ENCODE assay signal across 29 cellular contexts in the genomic region with DNA sequence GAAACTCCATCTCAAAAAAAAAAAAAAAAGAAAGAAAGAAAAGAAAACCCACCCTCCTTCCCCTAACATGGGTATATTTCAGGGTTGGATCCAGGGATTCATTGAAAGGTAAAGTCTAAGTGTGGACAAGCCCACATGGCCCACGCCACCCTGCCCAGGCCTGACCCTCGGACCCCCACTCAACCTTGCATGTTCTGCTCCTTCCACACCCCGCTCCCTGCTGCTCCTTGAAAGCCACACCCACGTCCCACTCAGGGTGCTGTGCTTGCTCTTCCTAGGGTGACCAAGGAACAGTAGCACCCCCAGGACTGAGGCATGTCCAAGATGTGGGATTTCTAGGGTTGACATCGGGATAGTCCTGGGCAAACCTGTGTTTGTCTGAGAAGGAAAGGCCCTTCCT.
"Had no signal": no experiment of that assay in that cellular context is flagged by ENCODE, and none has a peak within 500 bp of the region (broad histone marks: within the 10 kb centered on the region; RNA-seq: fewer than 3 reads in every experiment).

No MANE protein-coding gene starts in this region.

- DNase-seq: activated B cell treated with CpG ODN at 0.5 μM for 24 hours; activated CD4-positive, alpha-beta T cell treated with anti-CD3 and anti-CD28 coated beads for 1 hour; activated CD4-positive, alpha-beta T cell treated with anti-CD3 and anti-CD28 coated beads, Interleukin-2, amount 10 ng/mL, durations not matched to agents 24 days and 14 days; activated CD4-positive, alpha-beta T cell treated with anti-CD3 and anti-CD28 coated beads, Interleukin-2, amount 50 U/mL, for 48 hours; activated CD8-positive, alpha-beta memory T cell treated with anti-CD3 and anti-CD28 coated beads, Interleukin-2, amount 10 ng/mL, durations not matched to agents 7 days and 5 days; activated effector memory CD4-positive, alpha-beta T cell treated with Interleukin-2 at 50 U/mL for 16 hours; activated naive CD4-positive, alpha-beta T cell; activated naive CD8-positive, alpha-beta T cell treated with anti-CD3 and anti-CD28 coated beads, Interleukin-2, amount 50 U/mL, for 24 hours; activated T-cell treated with anti-CD3 and anti-CD28 coated beads, Interleukin-2, amount 50 U/mL, for 24 hours; amniotic stem cell; body of pancreas; MG63; MV-4-11; NCI-H1092 treated with DMSO at 0.1 percent for 48 hours; NCI-H1417 treated with DMSO at 0.1 percent for 48 hours; NCI-H1694; NCI-H2029; NCI-H2107; NCI-H510A treated with DMSO at 0.1 percent for 48 hours; NCI-H69; PC-3; SHP77; T-helper 17 cell; T-helper 9 cell had no signal

- H3K27me3 Mint-ChIP-seq: activated CD4-positive, alpha-beta T cell treated with anti-CD3 and anti-CD28 coated beads, Interleukin-2, amount 10 ng/mL, durations not matched to agents 24 days and 14 days; activated CD8-positive, alpha-beta memory T cell treated with anti-CD3 and anti-CD28 coated beads, Interleukin-2, amount 10 ng/mL, durations not matched to agents 7 days and 5 days; activated T-cell treated with anti-CD3 and anti-CD28 coated beads, Interleukin-2, amount 50 U/mL, for 24 hours had no signal

- H3K4me1 Mint-ChIP-seq: activated B cell treated with CpG ODN at 0.5 μM for 24 hours; activated CD4-positive, alpha-beta T cell treated with anti-CD3 and anti-CD28 coated beads, Interleukin-2, amount 10 ng/mL, durations not matched to agents 24 days and 14 days; activated CD8-positive, alpha-beta memory T cell treated with anti-CD3 and anti-CD28 coated beads, Interleukin-2, amount 10 ng/mL, durations not matched to agents 7 days and 5 days; activated naive CD8-positive, alpha-beta T cell treated with anti-CD3 and anti-CD28 coated beads, Interleukin-2, amount 50 U/mL, for 24 hours; T-helper 17 cell had no signal

- H3K4me3 Mint-ChIP-seq: activated B cell treated with CpG ODN at 0.5 μM for 24 hours; activated CD4-positive, alpha-beta T cell treated with anti-CD3 and anti-CD28 coated beads, Interleukin-2, amount 10 ng/mL, durations not matched to agents 24 days and 14 days; activated CD8-positive, alpha-beta memory T cell treated with anti-CD3 and anti-CD28 coated beads, Interleukin-2, amount 10 ng/mL, durations not matched to agents 7 days and 5 days; activated naive CD8-positive, alpha-beta T cell treated with anti-CD3 and anti-CD28 coated beads, Interleukin-2, amount 50 U/mL, for 24 hours; activated T-cell treated with anti-CD3 and anti-CD28 coated beads, Interleukin-2, amount 50 U/mL, for 24 hours; activated T-helper 1 cell treated with anti-CD3 and anti-CD28 coated beads, Interleukin-12 subunit alpha, Interleukin-12 subunit beta, Interleukin-2, Interleukin-4 antibody, amounts not matched to agents 30 ng/mL and 10 ng/mL and 1 ng/mL, durations not matched to agents 14 hours and 24 hours and 36 hours; T-helper 17 cell had no signal

- H3K4me3 ChIP-seq: ascending aorta, body of pancreas, MG63, SJSA1 had no signal

- H3K27me3 ChIP-seq: ascending aorta, body of pancreas, MG63, SJSA1 had no signal

- H3K27ac ChIP-seq: ascending aorta, body of pancreas, SJSA1 had no signal

- H3K9me3 ChIP-seq: ascending aorta, body of pancreas, MG63, SJSA1 had no signal

- H3K27ac Mint-ChIP-seq: activated B cell treated with CpG ODN at 0.5 μM for 24 hours; activated CD4-positive, alpha-beta T cell treated with anti-CD3 and anti-CD28 coated beads, Interleukin-2, amount 10 ng/mL, durations not matched to agents 24 days and 14 days; activated CD8-positive, alpha-beta memory T cell treated with anti-CD3 and anti-CD28 coated beads, Interleukin-2, amount 10 ng/mL, durations not matched to agents 7 days and 5 days; activated naive CD4-positive, alpha-beta T cell treated with anti-CD3 and anti-CD28 coated beads, Interleukin-2, amount 50 U/mL, for 72 hours; activated naive CD8-positive, alpha-beta T cell treated with anti-CD3 and anti-CD28 coated beads, Interleukin-2, amount 50 U/mL, for 24 hours; activated T-cell treated with anti-CD3 and anti-CD28 coated beads, Interleukin-2, amount 50 U/mL, for 24 hours; activated T-helper 1 cell treated with anti-CD3 and anti-CD28 coated beads, Interleukin-12 subunit alpha, Interleukin-12 subunit beta, Interleukin-2, Interleukin-4 antibody, amounts not matched to agents 30 ng/mL and 10 ng/mL and 1 ng/mL, durations not matched to agents 14 hours and 24 hours and 36 hours; T-helper 17 cell had no signal

- H3K9me3 Mint-ChIP-seq: activated B cell treated with CpG ODN at 0.5 μM for 24 hours; activated CD4-positive, alpha-beta T cell treated with anti-CD3 and anti-CD28 coated beads, Interleukin-2, amount 10 ng/mL, durations not matched to agents 24 days and 14 days; activated naive CD4-positive, alpha-beta T cell treated with anti-CD3 and anti-CD28 coated beads, Interleukin-2, amount 50 U/mL, for 72 hours; activated naive CD8-positive, alpha-beta T cell treated with anti-CD3 and anti-CD28 coated beads, Interleukin-2, amount 50 U/mL, for 24 hours; activated T-cell treated with anti-CD3 and anti-CD28 coated beads, Interleukin-2, amount 50 U/mL, for 24 hours; activated T-helper 1 cell treated with anti-CD3 and anti-CD28 coated beads, Interleukin-12 subunit alpha, Interleukin-12 subunit beta, Interleukin-2, Interleukin-4 antibody, amounts not matched to agents 30 ng/mL and 10 ng/mL and 1 ng/mL, durations not matched to agents 14 hours and 24 hours and 36 hours had no signal

- ATAC-seq: activated CD8-positive, alpha-beta memory T cell treated with anti-CD3 and anti-CD28 coated beads, Interleukin-2, amount 10 ng/mL, durations not matched to agents 7 days and 5 days; activated naive CD4-positive, alpha-beta T cell treated with anti-CD3 and anti-CD28 coated beads, Interleukin-2, amount 50 U/mL, for 72 hours; activated naive CD8-positive, alpha-beta T cell treated with anti-CD3 and anti-CD28 coated beads, Interleukin-2, amount 50 U/mL, for 24 hours; body of pancreas; PC-3; SK-N-SH treated with all-trans-retinoic acid at 6 μM for 48 hours; T-helper 17 cell had no signal

- H3K36me3 ChIP-seq: ascending aorta, MG63, SJSA1 had no signal

- H3K36me3 Mint-ChIP-seq: activated CD8-positive, alpha-beta memory T cell treated with anti-CD3 and anti-CD28 coated beads, Interleukin-2, amount 10 ng/mL, durations not matched to agents 7 days and 5 days; activated naive CD4-positive, alpha-beta T cell treated with anti-CD3 and anti-CD28 coated beads, Interleukin-2, amount 50 U/mL, for 72 hours had no signal
